ENCODE assay signal across 16 cellular contexts in the genomic region with DNA sequence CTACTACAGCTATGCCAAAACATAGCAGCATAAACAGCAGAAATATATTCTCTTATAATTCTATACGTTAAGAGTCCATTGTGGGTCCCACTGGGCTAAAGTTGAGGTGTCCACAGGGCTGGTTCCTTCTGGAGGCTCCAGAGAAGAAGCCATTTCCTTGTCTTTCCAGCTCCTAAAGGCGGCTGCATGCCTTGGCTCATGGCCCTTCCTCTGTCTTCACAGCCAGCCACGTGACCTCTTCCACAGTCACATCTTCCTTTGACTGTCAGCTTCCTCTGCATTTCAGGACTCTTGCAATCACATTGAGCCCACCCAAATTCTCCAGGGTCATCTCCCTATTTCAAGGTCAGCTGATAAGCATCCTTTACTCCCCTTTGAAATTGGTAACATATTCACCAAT. TPM values are rescaled to one million over a fixed set of nuclear protein-coding genes. Genes with fewer than 3 reads are reported as not detected.
DNase-seq lines count a peak whose midpoint lies in the region; ATAC-seq, FAIRE-seq and TF ChIP-seq lines count a peak whose summit lies in the region.
"Had no signal": no experiment of that assay in that cellular context is flagged by ENCODE, and none has a peak within 500 bp of the region (broad histone marks: within the 10 kb centered on the region; RNA-seq: fewer than 3 reads in every experiment).

No MANE protein-coding gene starts in this region.

- TF ChIP-seq CTCF in 22Rv1 (IDR thresholded peaks at IDR 0.05) (no peak), GM12878 (IDR thresholded peaks at IDR 0.05 in 2 of 3, conservative IDR thresholded peaks at IDR 0.05 in 1 of 3; ENCODE audit: control insufficient read depth in 2 of 3, extremely low read depth in 1 of 3, insufficient read depth in 1 of 3, low read depth in 3 of 3, low read length in 3 of 3) (no peak)

- H3K79me2 ChIP-seq in GM12878 (ENCODE audit: control insufficient read depth, insufficient read depth, low read length), result no peaks in the 10 kb centered on the region

- H3K27me3 ChIP-seq in CD4-positive, CD25-positive, alpha-beta regulatory T cell (ENCODE audit: control insufficient read depth, insufficient read depth, low read length), result no peaks in the 10 kb centered on the region
- no peaks in the 10 kb centered on the region for H3K27me3 ChIP-seq in GM12878 (replicated peaks in 1 of 2; ENCODE audit: control insufficient read depth in 2 of 2, insufficient read depth in 2 of 2, low read length in 1 of 2)

- FAIRE-seq in GM12878 (lab: Jason Lieb, UNC), result no peak
- FAIRE-seq: GM12892, H1 had no signal

- peak overlapping the region; percentile 12; the same call in 1 of the 2 replicates for H3K27ac ChIP-seq in 22Rv1
- no peak overlapping the region for H3K27ac ChIP-seq in CD4-positive, CD25-positive, alpha-beta regulatory T cell (ENCODE audit: insufficient read depth, low read length, poor library complexity, severe bottlenecking)
- no peak overlapping the region for H3K27ac ChIP-seq in GM12878 (ENCODE audit: control insufficient read depth, insufficient read depth)

- no peak overlapping the region for H3K4me2 ChIP-seq in GM12878 (ENCODE audit: control insufficient read depth, insufficient read depth)

- H3K9me3 ChIP-seq in CD4-positive, CD25-positive, alpha-beta regulatory T cell (ENCODE audit: control insufficient read depth in 2 of 2, low read length in 2 of 2), result no peaks in the 10 kb centered on the region
- H3K9me3 ChIP-seq in GM12878 (replicated peaks; ENCODE audit: control insufficient read depth, insufficient read depth, low read length), result no peaks in the 10 kb centered on the region

- peaks cover 8% of the 10 kb centered on the region for H3K4me1 ChIP-seq in CD4-positive, CD25-positive, alpha-beta regulatory T cell (ENCODE audit: control insufficient read depth, insufficient read depth, low read length, poor library complexity, severe bottlenecking)
- H3K4me1 ChIP-seq in GM12878 (ENCODE audit: control insufficient read depth, insufficient read depth, low read length), result no peaks in the 10 kb centered on the region

- no peak overlapping the region for H3K4me3 ChIP-seq in CD4-positive, CD25-positive, alpha-beta regulatory T cell (ENCODE audit: low read depth, low read length)
- H3K4me3 ChIP-seq in GM12878, result no peak overlapping the region

- H3K36me3 ChIP-seq in CD4-positive, CD25-positive, alpha-beta regulatory T cell (ENCODE audit: control insufficient read depth, insufficient read depth, low read length), result peaks cover 96% of the 10 kb centered on the region
- peaks cover 30 to 70% of the 10 kb centered on the region in 2 experiments for H3K36me3 ChIP-seq in GM12878 (ENCODE audit: control insufficient read depth in 2 of 2, insufficient read depth in 2 of 2, low read length in 1 of 2)

- H3K36me3 Mint-ChIP-seq in CD4-positive, CD25-positive, alpha-beta regulatory T cell, result peaks cover 36% of the 10 kb centered on the region
- H3K36me3 Mint-ChIP-seq in naive thymus-derived CD8-positive, alpha-beta T cell, result peaks cover 6 to 94% (median 8%) of the 10 kb centered on the region in 3 donors

- RAD21 ChIA-PET in GM12878 (lab: Charles Lee; ENCODE audit: unreplicated experiment), result no interaction called here

- in situ Hi-C loops in GM12878 (cut with MboI), result no loop called here

- H4K20me1 ChIP-seq in GM12878 (ENCODE audit: control insufficient read depth, insufficient read depth), result peaks cover 6% of the 10 kb centered on the region; the same call in 1 of the 2 replicates

- intact Hi-C loops in GM12878 (cut with micrococcal nuclease; ENCODE audit: unreplicated experiment), result no loop called here

- TSS peak; percentile 46 for BruUV-seq in GM12878 (replicated peaks; lab: Mats Ljungman, UMichigan)

- H3K27ac Mint-ChIP-seq in CD4-positive, CD25-positive, alpha-beta regulatory T cell, result peak overlapping the region in 2 of 3 donors; percentile 32 to 73
- peak overlapping the region in 6 of 10 donors; percentile 2 to 78 (median 50) for H3K27ac Mint-ChIP-seq in naive thymus-derived CD8-positive, alpha-beta T cell

- CTCF ChIA-PET in GM12878 (lab: Yijun Ruan, JAX), result no interaction called here

- POLR2A ChIA-PET in GM12878 (lab: Charles Lee), result interaction anchor here (0.5 to 0.8 kb wide), 2 partner anchors 58 to 202 kb away, joined by 3 read pairs; no protein-coding TSS in a partner anchor
- POLR2A ChIA-PET in naive thymus-derived CD8-positive, alpha-beta T cell (lab: Charles Lee), result interaction anchor here (1.2 kb wide), 1 partner anchor 70 kb away, joined by 3 read pairs; no protein-coding TSS in a partner anchor

- ATAC-seq in CD4-positive, CD25-positive, alpha-beta regulatory T cell (ENCODE audit: low read depth in 2 of 2), result no peak
- ATAC-seq in GM12878, result no peak
- ATAC-seq in naive thymus-derived CD8-positive, alpha-beta T cell, result no peak
- ATAC-seq: Panc1, Right ventricle myocardium inferior had no signal

- no peak for TF ChIP-seq RAD21 in GM12878 (IDR thresholded peaks at IDR 0.05; ENCODE audit: insufficient read depth, low read depth, low read length)

- H3K27me3 Mint-ChIP-seq in CD4-positive, CD25-positive, alpha-beta regulatory T cell, result peaks cover 4% of the 10 kb centered on the region
- no peaks in the 10 kb centered on the region for H3K27me3 Mint-ChIP-seq in naive thymus-derived CD8-positive, alpha-beta T cell

- no peak for TF ChIP-seq EP300 in GM12878 (IDR thresholded peaks at IDR 0.05; ENCODE audit: borderline replicate concordance in 1 of 2, control insufficient read depth in 1 of 2, low read depth in 2 of 2, low read length in 2 of 2)

- no peak overlapping the region for H2AFZ ChIP-seq in GM12878 (ENCODE audit: control insufficient read depth, low read depth, low read length)

- SMC1A ChIA-PET in GM12878 (lab: Charles Lee; ENCODE audit: uncharacterized antibody, unreplicated experiment), result interaction anchor here (0.8 to 1.1 kb wide), 2 partner anchors 70 to 93 kb away, joined by 3 to 5 read pairs; a partner anchor contains a TSS

- peaks cover 0 to 44% (median 15%) of the 10 kb centered on the region in 4 donors for H3K4me1 Mint-ChIP-seq in CD4-positive, CD25-positive, alpha-beta regulatory T cell
- H3K4me1 Mint-ChIP-seq in naive thymus-derived CD8-positive, alpha-beta T cell, result peaks cover 18 to 51% (median 37%) of the 10 kb centered on the region in 4 donors

- H3K9ac ChIP-seq in GM12878 (ENCODE audit: control insufficient read depth, insufficient read depth, low read length), result no peak overlapping the region

- 92% methylated on average over 3 of the region's 3 CpGs for WGBS in GM12878 (ENCODE audit: insufficient coverage, insufficient replicate concordance, low lambda C conversion rate, missing lambda C conversion rate)

- TF ChIP-seq POLR2A in GM12878 (IDR thresholded peaks at IDR 0.05; ENCODE audit: low read depth, low read length), result no peak

- H3K9me3 Mint-ChIP-seq in CD4-positive, CD25-positive, alpha-beta regulatory T cell, result no peaks in the 10 kb centered on the region
- no peaks in the 10 kb centered on the region for H3K9me3 Mint-ChIP-seq in naive thymus-derived CD8-positive, alpha-beta T cell

- no peak for DNase-seq in CD4-positive, CD25-positive, alpha-beta regulatory T cell
- DNase-seq in GM12878 (ENCODE audit: low read depth, low spot score), result no peak
- DNase-seq in naive thymus-derived CD8-positive, alpha-beta T cell, result no peak
- DNase-seq in dermis blood vessel endothelial cell, result no peak
- DNase-seq in medulla oblongata (ENCODE audit: extremely low spot score), result no peak
- DNase-seq in NCI-H748 treated with DMSO at 0.1 percent for 48 hours (lab: John Stamatoyannopoulos, UW), result no peak
- DNase-seq: DMS 273 treated with DMSO at 0.1 percent for 48 hours, KBM-7, NCI-H1092 treated with DMSO at 0.1 percent for 48 hours, NCI-H2081 treated with DMSO at 0.1 percent for 48 hours, NCI-H510A treated with DMSO at 0.1 percent for 48 hours had no signal

- H3K4me3 Mint-ChIP-seq in CD4-positive, CD25-positive, alpha-beta regulatory T cell, result no peak overlapping the region
- H3K4me3 Mint-ChIP-seq in naive thymus-derived CD8-positive, alpha-beta T cell, result no peak overlapping the region

RNA-seq across cellular contexts. Expression of a gene that starts 17.2 kb away (rescaled TPM):
- total RNA-seq in CD4-positive, CD25-positive, alpha-beta regulatory T cell, result 0.07 TPM
- not detected for polyA plus RNA-seq in CD4-positive, CD25-positive, alpha-beta regulatory T cell
- total RNA-seq in GM12878 (2013; cell fraction: nucleolus; rRNA removed), result 0.10 TPM in 1 of 2 replicates, not detected in the other
- total RNA-seq in GM12878 (2014; rRNA removed) (not detected in 2 replicates), GM12878 (2014; rRNA removed; fragmentation: Illumina TruSeq; extraction: Trizol) (not detected in 2 replicates), GM12878 (2021) (not detected in 2 replicates), dermis blood vessel endothelial cell (0.68 and 1.9 TPM in 2 replicates)
- polyA plus RNA-seq in GM12878 (2011; ENCODE audit: low read depth), result not detected
- polyA plus RNA-seq in GM12878 (2011; rRNA removed) (not detected in 2 replicates), GM12878 (2014; fragmentation: Illumina TruSeq; extraction: Trizol) (not detected in 2 replicates), GM12878 (2014; fragmentation: Nextera tagmentation; extraction: Ambion mirVana) (not detected), GM12878 (2014; rRNA removed) (not detected in 2 replicates), GM12878 (2016; fragmentation: Nextera tagmentation; extraction: Ambion mirVana) (not detected)
- 0.03 TPM in 1 of 2 replicates, not detected in the other for polyA plus RNA-seq in GM12878 (2011; cell fraction: cytosol; rRNA removed)
- 0.13 and 0.15 TPM in 2 replicates for polyA plus RNA-seq in GM12878 (2011; cell fraction: nucleus; rRNA removed)
- not detected in 2 replicates for polyA plus RNA-seq in GM12878 (2012)
- not detected in 2 replicates for polyA minus RNA-seq in GM12878 (2011; rRNA and poly(A)+ RNA removed)
- not detected in 2 replicates for polyA minus RNA-seq in GM12878 (2011; cell fraction: cytosol; rRNA and poly(A)+ RNA removed)
- polyA minus RNA-seq in GM12878 (2011; cell fraction: nucleus; rRNA and poly(A)+ RNA removed), result not detected in 2 replicates
- total RNA-seq in naive thymus-derived CD8-positive, alpha-beta T cell, result under 1 TPM; 0.13 to 0.16 TPM
- polyA plus RNA-seq in naive thymus-derived CD8-positive, alpha-beta T cell, result under 1 TPM; 0.06 to 0.15 (median 0.15) TPM

RNA-seq across cellular contexts. Expression of a gene that starts 40.0 kb away (rescaled TPM):
- 48.4 TPM for total RNA-seq in CD4-positive, CD25-positive, alpha-beta regulatory T cell
- 10 to 100 TPM; 42.6 to 54.3 (median 45.2) TPM for polyA plus RNA-seq in CD4-positive, CD25-positive, alpha-beta regulatory T cell
- 249 and 291 TPM in 2 replicates for total RNA-seq in GM12878 (2013; cell fraction: nucleolus; rRNA removed)
- total RNA-seq in GM12878 (2014; rRNA removed) (124 and 128 TPM in 2 replicates), GM12878 (2014; rRNA removed; fragmentation: Illumina TruSeq; extraction: Trizol) (54.5 and 59.6 TPM in 2 replicates), GM12878 (2021) (109 and 117 TPM in 2 replicates), dermis blood vessel endothelial cell (55.1 and 78.6 TPM in 2 replicates)
- 60.7 TPM for polyA plus RNA-seq in GM12878 (2011; ENCODE audit: low read depth)
- polyA plus RNA-seq in GM12878 (2011; rRNA removed) (79.4 and 126 TPM in 2 replicates), GM12878 (2014; fragmentation: Illumina TruSeq; extraction: Trizol) (58.8 and 119 TPM in 2 replicates), GM12878 (2014; fragmentation: Nextera tagmentation; extraction: Ambion mirVana) (10 to 100 TPM in 1 of 2 experiments, 1 to 10 TPM in 1; 8.4 to 13.3 TPM), GM12878 (2014; rRNA removed) (104 and 111 TPM in 2 replicates), GM12878 (2016; fragmentation: Nextera tagmentation; extraction: Ambion mirVana) (100 to 1,000 TPM; 124 to 130 TPM)
- 124 and 201 TPM in 2 replicates for polyA plus RNA-seq in GM12878 (2011; cell fraction: cytosol; rRNA removed)
- polyA plus RNA-seq in GM12878 (2011; cell fraction: nucleus; rRNA removed), result 523 and 538 TPM in 2 replicates
- 68.8 and 75.2 TPM in 2 replicates for polyA plus RNA-seq in GM12878 (2012)
- polyA minus RNA-seq in GM12878 (2011; rRNA and poly(A)+ RNA removed), result 145 and 219 TPM in 2 replicates
- polyA minus RNA-seq in GM12878 (2011; cell fraction: cytosol; rRNA and poly(A)+ RNA removed), result 56.4 and 73.5 TPM in 2 replicates
- polyA minus RNA-seq in GM12878 (2011; cell fraction: nucleus; rRNA and poly(A)+ RNA removed), result 184 and 261 TPM in 2 replicates
- total RNA-seq in naive thymus-derived CD8-positive, alpha-beta T cell, result 100 to 1,000 TPM; 154 to 167 TPM
- polyA plus RNA-seq in naive thymus-derived CD8-positive, alpha-beta T cell, result 10 to 100 TPM; 51.3 to 95.7 (median 69.0) TPM
